ENCODE assay signal across 1 cellular context in genomic region chr3:53170325-53171108, GRCh38.
TF ChIP-seq lines count a peak whose summit lies in the region.

No MANE protein-coding gene starts in this region.

TF ChIP-seq in HepG2, 621 proteins besides CTCF, POLR2A, EP300 and RAD21 (continued from another document):
- TF ChIP-seq, protein P1, sequence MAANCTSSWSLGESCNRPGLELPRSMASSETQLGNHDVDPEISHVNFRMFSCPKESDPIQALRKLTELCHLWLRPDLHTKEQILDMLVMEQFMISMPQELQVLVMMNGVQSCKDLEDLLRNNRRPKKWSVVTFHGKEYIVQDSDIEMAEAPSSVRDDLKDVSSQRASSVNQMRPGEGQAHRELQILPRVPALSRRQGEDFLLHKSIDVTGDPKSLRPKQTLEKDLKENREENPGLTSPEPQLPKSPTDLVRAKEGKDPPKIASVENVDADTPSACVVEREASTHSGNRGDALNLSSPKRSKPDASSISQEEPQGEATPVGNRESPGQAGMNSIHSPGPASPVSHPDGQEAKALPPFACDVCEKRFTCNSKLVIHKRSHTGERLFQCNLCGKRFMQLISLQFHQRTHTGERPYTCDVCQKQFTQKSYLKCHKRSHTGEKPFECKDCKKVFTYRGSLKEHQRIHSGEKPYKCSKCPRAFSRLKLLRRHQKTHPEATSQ (CRISPR knock-in tag; IDR thresholded peaks at IDR 0.05; ENCODE audit: borderline replicate concordance) = peak; percentile 53; the same call in 1 of the 2 replicates
- peak; percentile 44; the same call in 1 of the 2 replicates for TF ChIP-seq ZNF350 (CRISPR knock-in tag; IDR thresholded peaks at IDR 0.05; ENCODE audit: borderline replicate concordance, low read depth)
- TF ChIP-seq ZNF713 (CRISPR knock-in tag; IDR thresholded peaks at IDR 0.05) = no peak
- TF ChIP-seq ZNF30 (CRISPR knock-in tag; IDR thresholded peaks at IDR 0.05) = no peak
- TF ChIP-seq, protein P2, sequence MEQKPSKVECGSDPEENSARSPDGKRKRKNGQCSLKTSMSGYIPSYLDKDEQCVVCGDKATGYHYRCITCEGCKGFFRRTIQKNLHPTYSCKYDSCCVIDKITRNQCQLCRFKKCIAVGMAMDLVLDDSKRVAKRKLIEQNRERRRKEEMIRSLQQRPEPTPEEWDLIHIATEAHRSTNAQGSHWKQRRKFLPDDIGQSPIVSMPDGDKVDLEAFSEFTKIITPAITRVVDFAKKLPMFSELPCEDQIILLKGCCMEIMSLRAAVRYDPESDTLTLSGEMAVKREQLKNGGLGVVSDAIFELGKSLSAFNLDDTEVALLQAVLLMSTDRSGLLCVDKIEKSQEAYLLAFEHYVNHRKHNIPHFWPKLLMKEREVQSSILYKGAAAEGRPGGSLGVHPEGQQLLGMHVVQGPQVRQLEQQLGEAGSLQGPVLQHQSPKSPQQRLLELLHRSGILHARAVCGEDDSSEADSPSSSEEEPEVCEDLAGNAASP (CRISPR knock-in tag; IDR thresholded peaks at IDR 0.05; ENCODE audit: borderline replicate concordance) = peak; percentile 65; the same call in 1 of the 2 replicates
- TF ChIP-seq HNRNPL (IDR thresholded peaks at IDR 0.05; ENCODE audit: low read depth, low read length) = peak; percentile 98
- peak; percentile 59; the same call in 1 of the 2 replicates for TF ChIP-seq CEBPB (IDR thresholded peaks at IDR 0.05; ENCODE audit: borderline replicate concordance, low read depth, low read length)
- TF ChIP-seq NFE2L2 (IDR thresholded peaks at IDR 0.05; ENCODE audit: low read length) = no peak
- TF ChIP-seq PHB2 (IDR thresholded peaks at IDR 0.05; ENCODE audit: partially characterized antibody) = no peak
- peak in 1 of 2 experiments; percentile 85; a peak in 2 of 4 replicates for TF ChIP-seq NR2F1 (CRISPR knock-in tag; IDR thresholded peaks at IDR 0.05)
- peak; percentile 43 for TF ChIP-seq FOXA3 (CRISPR knock-in tag; IDR thresholded peaks at IDR 0.05)
